Comparison of ENCODE assay signal across 35 cellular contexts in genomic region chr10:27720529-27720928, GRCh38. TPM values are rescaled to one million over a fixed set of nuclear protein-coding genes. Genes with fewer than 3 reads are reported as not detected.
"Had no signal": no experiment of that assay in that cellular context is flagged by ENCODE, and none has a peak within 500 bp of the region (broad histone marks: within the 10 kb centered on the region; RNA-seq: fewer than 3 reads in every experiment).

No MANE protein-coding gene starts in this region.

- ATAC-seq: activated naive CD4-positive, alpha-beta T cell treated with anti-CD3 and anti-CD28 coated beads, Interleukin-2, amount 50 U/mL, for 72 hours; activated T-cell treated with anti-CD3 and anti-CD28 coated beads, Interleukin-2, amount 50 U/mL, for 72 hours; gastroesophageal sphincter; heart right ventricle; T-helper 17 cell; WTC11 had no signal

- H3K4me3 Mint-ChIP-seq: activated CD4-positive, alpha-beta memory T cell treated with anti-CD3 and anti-CD28 coated beads, Interleukin-2, amount 10 ng/mL, durations not matched to agents 7 days and 5 days; activated CD4-positive, alpha-beta T cell treated with anti-CD3 and anti-CD28 coated beads, Interleukin-2, amount 10 ng/mL, durations not matched to agents 7 days and 5 days; activated naive CD4-positive, alpha-beta T cell treated with anti-CD3 and anti-CD28 coated beads, Interleukin-2, amount 10 ng/mL, durations not matched to agents 7 days and 5 days; activated naive CD8-positive, alpha-beta T cell treated with anti-CD3 and anti-CD28 coated beads, Interleukin-2, amount 10 ng/mL, durations not matched to agents 7 days and 5 days; activated T-cell treated with anti-CD3 and anti-CD28 coated beads, Interleukin-2, amount 50 U/mL, for 24 hours; activated T-cell treated with anti-CD3 and anti-CD28 coated beads, Interleukin-2, amount 50 U/mL, for 72 hours; brain; dendritic cell treated with granulocyte-macrophage colony-stimulating factor and Interleukin-4, amounts not matched to agents 40 ng/mL and 50 ng/mL, for 4 days; endodermal cell; T-helper 17 cell; T-helper 2 cell treated with Interferon-gamma antibody and Interleukin-4, amounts not matched to agents 5 μg/mL and 100 μg/mL, for 36 hours; WTC11 had no signal

- H3K36me3 Mint-ChIP-seq: activated naive CD4-positive, alpha-beta T cell treated with anti-CD3 and anti-CD28 coated beads, Interleukin-2, amount 10 ng/mL, durations not matched to agents 7 days and 5 days; activated naive CD4-positive, alpha-beta T cell treated with anti-CD3 and anti-CD28 coated beads, Interleukin-2, amount 50 U/mL, for 72 hours; activated naive CD8-positive, alpha-beta T cell treated with anti-CD3 and anti-CD28 coated beads, Interleukin-2, amount 10 ng/mL, durations not matched to agents 7 days and 5 days; brain; WTC11 had no signal

- H3K27ac Mint-ChIP-seq: activated CD4-positive, alpha-beta memory T cell treated with anti-CD3 and anti-CD28 coated beads, Interleukin-2, amount 10 ng/mL, durations not matched to agents 7 days and 5 days; activated CD4-positive, alpha-beta T cell treated with anti-CD3 and anti-CD28 coated beads, Interleukin-2, amount 10 ng/mL, durations not matched to agents 7 days and 5 days; activated naive CD4-positive, alpha-beta T cell treated with anti-CD3 and anti-CD28 coated beads, Interleukin-2, amount 10 ng/mL, durations not matched to agents 7 days and 5 days; activated naive CD4-positive, alpha-beta T cell treated with anti-CD3 and anti-CD28 coated beads, Interleukin-2, amount 50 U/mL, for 72 hours; activated naive CD8-positive, alpha-beta T cell treated with anti-CD3 and anti-CD28 coated beads, Interleukin-2, amount 10 ng/mL, durations not matched to agents 7 days and 5 days; activated T-cell treated with anti-CD3 and anti-CD28 coated beads, Interleukin-2, amount 50 U/mL, for 24 hours; activated T-cell treated with anti-CD3 and anti-CD28 coated beads, Interleukin-2, amount 50 U/mL, for 72 hours; brain; dendritic cell treated with granulocyte-macrophage colony-stimulating factor and Interleukin-4, amounts not matched to agents 40 ng/mL and 50 ng/mL, for 4 days; endodermal cell; T-helper 17 cell; T-helper 2 cell treated with Interferon-gamma antibody and Interleukin-4, amounts not matched to agents 5 μg/mL and 100 μg/mL, for 36 hours; WTC11 had no signal

- H3K9me3 Mint-ChIP-seq: activated CD4-positive, alpha-beta memory T cell treated with anti-CD3 and anti-CD28 coated beads, Interleukin-2, amount 10 ng/mL, durations not matched to agents 7 days and 5 days; activated CD4-positive, alpha-beta T cell treated with anti-CD3 and anti-CD28 coated beads, Interleukin-2, amount 10 ng/mL, durations not matched to agents 7 days and 5 days; activated naive CD4-positive, alpha-beta T cell treated with anti-CD3 and anti-CD28 coated beads, Interleukin-2, amount 10 ng/mL, durations not matched to agents 7 days and 5 days; activated naive CD4-positive, alpha-beta T cell treated with anti-CD3 and anti-CD28 coated beads, Interleukin-2, amount 50 U/mL, for 72 hours; activated naive CD8-positive, alpha-beta T cell treated with anti-CD3 and anti-CD28 coated beads, Interleukin-2, amount 10 ng/mL, durations not matched to agents 7 days and 5 days; activated T-cell treated with anti-CD3 and anti-CD28 coated beads, Interleukin-2, amount 50 U/mL, for 24 hours; activated T-cell treated with anti-CD3 and anti-CD28 coated beads, Interleukin-2, amount 50 U/mL, for 72 hours; dendritic cell treated with granulocyte-macrophage colony-stimulating factor and Interleukin-4, amounts not matched to agents 40 ng/mL and 50 ng/mL, for 4 days; endodermal cell; T-helper 2 cell treated with Interferon-gamma antibody and Interleukin-4, amounts not matched to agents 5 μg/mL and 100 μg/mL, for 36 hours; WTC11 had no signal

- H3K9me3 ChIP-seq: ascending aorta, breast epithelium, esophagus muscularis mucosa, gastroesophageal sphincter, heart right ventricle had no signal

- H3K36me3 ChIP-seq: ascending aorta, breast epithelium, cardiac muscle cell, esophagus muscularis mucosa, gastroesophageal sphincter, heart right ventricle had no signal

- H3K4me1 Mint-ChIP-seq: activated CD4-positive, alpha-beta memory T cell treated with anti-CD3 and anti-CD28 coated beads, Interleukin-2, amount 10 ng/mL, durations not matched to agents 7 days and 5 days; activated CD4-positive, alpha-beta T cell treated with anti-CD3 and anti-CD28 coated beads, Interleukin-2, amount 10 ng/mL, durations not matched to agents 7 days and 5 days; activated naive CD4-positive, alpha-beta T cell treated with anti-CD3 and anti-CD28 coated beads, Interleukin-2, amount 10 ng/mL, durations not matched to agents 7 days and 5 days; endodermal cell; WTC11 had no signal

- H3K4me3 ChIP-seq: ascending aorta, breast epithelium, cardiac muscle cell, coronary artery, dorsolateral prefrontal cortex, esophagus muscularis mucosa, gastroesophageal sphincter, heart right ventricle had no signal

- H3K27ac ChIP-seq: breast epithelium, cardiac muscle cell, coronary artery, dorsolateral prefrontal cortex, gastroesophageal sphincter, heart right ventricle, VCaP had no signal

- H3K27me3 ChIP-seq: ascending aorta, cardiac muscle cell, esophagus muscularis mucosa, gastroesophageal sphincter had no signal

- H3K4me1 ChIP-seq: breast epithelium had no signal

- DNase-seq: activated CD4-positive, alpha-beta memory T cell treated with anti-CD3 and anti-CD28 coated beads, Interleukin-2, amount 10 ng/mL, durations not matched to agents 7 days and 5 days; activated CD4-positive, alpha-beta T cell treated with anti-CD3 and anti-CD28 coated beads for 1 hour; activated CD4-positive, alpha-beta T cell treated with anti-CD3 and anti-CD28 coated beads for 4 hours; activated CD4-positive, alpha-beta T cell treated with anti-CD3 and anti-CD28 coated beads, Interleukin-2, amount 10 ng/mL, durations not matched to agents 7 days and 5 days; activated CD4-positive, alpha-beta T cell treated with anti-CD3 and anti-CD28 coated beads, Interleukin-2, amount 50 U/mL, for 4 hours; activated CD8-positive, alpha-beta memory T cell treated with anti-CD3 and anti-CD28 coated beads, Interleukin-2, amount 50 U/mL, for 48 hours; activated gamma-delta T cell; activated naive CD4-positive, alpha-beta T cell; activated naive CD4-positive, alpha-beta T cell treated with anti-CD3 and anti-CD28 coated beads, Interleukin-2, amount 10 ng/mL, durations not matched to agents 7 days and 5 days; activated naive CD8-positive, alpha-beta T cell treated with anti-CD3 and anti-CD28 coated beads, Interleukin-2, amount 10 ng/mL, durations not matched to agents 7 days and 5 days; activated T-cell treated with anti-CD3 and anti-CD28 coated beads for 4 hours; activated T-cell treated with anti-CD3 and anti-CD28 coated beads, Interleukin-2, amount 50 U/mL, for 24 hours; activated T-cell treated with anti-CD3 and anti-CD28 coated beads, Interleukin-2, amount 50 U/mL, for 72 hours; central memory CD4-positive, alpha-beta T cell; cerebellar nuclear complex; dorsolateral prefrontal cortex; effector memory CD4-positive, alpha-beta T cell; endodermal cell; foreskin melanocyte; heart right ventricle; T-helper 1 cell; T-helper 17 cell had no signal

RNA-seq across cellular contexts. Expression of gene MKX, which starts 25.1 kb away (rescaled TPM):
- total RNA-seq: activated naive CD4-positive, alpha-beta T cell treated with anti-CD3 and anti-CD28 coated beads, Interleukin-2, amount 50 U/mL, for 72 hours; glomerular endothelial cell; T-helper 17 cell had no signal
